ENCODE assay signal across 1 cellular context in the genomic region with DNA sequence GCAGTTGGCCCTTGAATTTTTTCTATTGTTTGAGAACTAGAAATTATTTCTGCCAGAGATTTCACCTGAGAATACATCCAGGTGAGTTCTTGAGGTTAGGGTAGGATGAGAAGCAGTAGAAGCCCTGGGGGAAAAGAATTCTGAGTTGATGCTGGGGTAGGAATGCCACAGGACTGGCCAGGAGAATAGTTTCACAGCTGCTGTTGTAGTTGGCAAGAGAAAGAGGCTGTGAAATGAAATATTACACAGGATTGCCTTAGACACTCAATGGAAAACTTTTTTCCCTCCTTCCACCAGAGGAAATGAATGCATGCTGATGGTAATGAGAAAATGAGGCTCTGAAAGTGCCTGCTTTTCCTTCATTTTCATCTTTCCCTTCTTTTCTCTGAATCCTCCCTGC.
TF ChIP-seq lines count a peak whose summit lies in the region.

No MANE protein-coding gene starts in this region.

TF ChIP-seq in endothelial cell of umbilical vein, 7 proteins besides CTCF, POLR2A, EP300 and RAD21:
- no peak for TF ChIP-seq FOS (IDR thresholded peaks at IDR 0.05; ENCODE audit: borderline replicate concordance, insufficient read depth, low read length)
- TF ChIP-seq GATA2 (IDR thresholded peaks at IDR 0.05; ENCODE audit: insufficient read depth, insufficient read length, low read depth, low read length): no peak
- TF ChIP-seq JUN (IDR thresholded peaks at IDR 0.05; ENCODE audit: borderline replicate concordance, insufficient read depth, insufficient read length, low read depth): no peak
- TF ChIP-seq EZH2 (IDR thresholded peaks at IDR 0.05; ENCODE audit: borderline replicate concordance, low read depth, low read length, severe bottlenecking): no peak
- TF ChIP-seq, protein P1, sequence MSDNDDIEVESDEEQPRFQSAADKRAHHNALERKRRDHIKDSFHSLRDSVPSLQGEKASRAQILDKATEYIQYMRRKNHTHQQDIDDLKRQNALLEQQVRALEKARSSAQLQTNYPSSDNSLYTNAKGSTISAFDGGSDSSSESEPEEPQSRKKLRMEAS (IDR thresholded peaks at IDR 0.05; ENCODE audit: insufficient read depth, insufficient read length): no peak
- no peak for TF ChIP-seq POLR2AphosphoS5 (IDR thresholded peaks at IDR 0.05; ENCODE audit: insufficient read depth, low read depth, low read length)
- TF ChIP-seq MYC (IDR thresholded peaks at IDR 0.05; ENCODE audit: low read depth, low read length): no peak
